Comparison of ENCODE assay signal across 1 cellular context in genomic region chr2:213085538-213085937, GRCh38.
TF ChIP-seq lines count a peak whose summit lies in the region.

No MANE protein-coding gene starts in this region.

TF ChIP-seq in H1, 55 proteins besides CTCF, POLR2A, EP300 and RAD21:
- TF ChIP-seq TCF12 (IDR thresholded peaks at IDR 0.05; ENCODE audit: low read depth, low read length) (no peak), RNF2 (IDR thresholded peaks at IDR 0.05; ENCODE audit: borderline replicate concordance, low read depth, low read length, missing control alignments, poor library complexity, severe bottlenecking) (no peak), JUND (IDR thresholded peaks at IDR 0.05; ENCODE audit: low read length) (no peak), SIX5 (IDR thresholded peaks at IDR 0.05; ENCODE audit: low read depth, low read length) (no peak), CTBP2 (IDR thresholded peaks at IDR 0.05; ENCODE audit: borderline replicate concordance, insufficient read depth, insufficient read length, low read length) (no peak), CHD7 (IDR thresholded peaks at IDR 0.05; ENCODE audit: insufficient replicate concordance, low read length) (no peak), BACH1 (IDR thresholded peaks at IDR 0.05; ENCODE audit: low read length) (no peak), TAF7 (optimal IDR thresholded peaks at IDR 0.05; ENCODE audit: borderline replicate concordance, low read depth, low read length) (no peak), GTF2F1 (IDR thresholded peaks at IDR 0.05; ENCODE audit: borderline replicate concordance, low read depth, low read length) (no peak)
